Comparison of ENCODE assay signal across 14 cellular contexts in genomic region chr14:61551419-61551818, GRCh38.
A peak's percentile ranks its signal among the peaks of the same experiment; 100 is the strongest.
DNase-seq lines count a peak whose midpoint lies in the region; ATAC-seq and TF ChIP-seq lines count a peak whose summit lies in the region.
"Had no signal": no experiment of that assay in that cellular context is flagged by ENCODE, and none has a peak within 500 bp of the region (broad histone marks: within the 10 kb centered on the region; RNA-seq: fewer than 3 reads in every experiment).

No MANE protein-coding gene starts in this region.

- H3K27me3 ChIP-seq in body of pancreas (no peaks in the 10 kb centered on the region), spleen (replicated peaks in 1 of 7) (no peaks in the 10 kb centered on the region)

- no peaks in the 10 kb centered on the region for H4K20me1 ChIP-seq in OCI-LY7 (ENCODE audit: insufficient read depth, low read length)

- H3K27ac Mint-ChIP-seq in T-helper 1 cell treated with Interleukin-12 subunit alpha and Interleukin-12 subunit beta and Interleukin-4 antibody, amounts not matched to agents 30 μg/mL and 1 μg/mL, for 36 hours: peak overlapping the region; percentile 66

- H3K4me1 ChIP-seq in OCI-LY7 (ENCODE audit: insufficient read depth, low read length, poor library complexity, severe bottlenecking) (peaks cover 54% of the 10 kb centered on the region), body of pancreas (peaks cover 38% of the 10 kb centered on the region), spleen (peaks cover 6 to 47% (median 30%) of the 10 kb centered on the region in 6 donors)

- no peak overlapping the region for H3K4me3 ChIP-seq in OCI-LY7 (ENCODE audit: low read depth, low read length, poor library complexity, severe bottlenecking)
- no peak overlapping the region for H3K4me3 ChIP-seq in body of pancreas
- H3K4me3 ChIP-seq in spleen: no peak overlapping the region

- H3K4me2 ChIP-seq in OCI-LY7 (ENCODE audit: low read length): no peak overlapping the region

- H3K9me3 Mint-ChIP-seq in T-helper 1 cell treated with Interleukin-12 subunit alpha and Interleukin-12 subunit beta and Interleukin-4 antibody, amounts not matched to agents 30 μg/mL and 1 μg/mL, for 36 hours: peaks cover 6% of the 10 kb centered on the region

- H3K27me3 Mint-ChIP-seq in T-helper 1 cell treated with Interleukin-12 subunit alpha and Interleukin-12 subunit beta and Interleukin-4 antibody, amounts not matched to agents 30 μg/mL and 1 μg/mL, for 36 hours (ENCODE audit: low read depth): no peaks in the 10 kb centered on the region

- no peaks in the 10 kb centered on the region for H3K36me3 ChIP-seq in OCI-LY7 (ENCODE audit: insufficient read depth, low read length)
- no peaks in the 10 kb centered on the region for H3K36me3 ChIP-seq in body of pancreas (replicated peaks in 1 of 2; ENCODE audit: insufficient read depth in 1 of 2, low read depth in 2 of 2)
- H3K36me3 ChIP-seq in spleen: peaks cover 0 to 58% (median 24%) of the 10 kb centered on the region in 6 donors

- WGBS in body of pancreas, 2 donors: 84 to 100% methylated on average over 3 of the region's 3 CpGs
- WGBS in spleen, 5 donors: 84 to 91% (median 89%) methylated on average over 3 of the region's 3 CpGs

- no peak for DNase-seq in T-helper 1 cell
- DNase-seq in OCI-LY7 (ENCODE audit: low spot score): no peak
- no peak for DNase-seq in body of pancreas
- DNase-seq in spleen: no peak
- DNase-seq in RPMI8226: no peak
- DNase-seq: 8988T; activated CD4-positive, alpha-beta T cell treated with anti-CD3 and anti-CD28 coated beads, Interleukin-2, amount 50 U/mL, for 4 hours; right cardiac atrium; stimulated activated CD4-positive, alpha-beta T cell treated with anti-CD3 and anti-CD28 coated beads, Interleukin-4, amount 100 ng/mL, for 24 hours; stimulated activated naive CD4-positive, alpha-beta T cell had no signal

- H3K36me3 Mint-ChIP-seq in T-helper 1 cell treated with Interleukin-12 subunit alpha and Interleukin-12 subunit beta and Interleukin-4 antibody, amounts not matched to agents 30 μg/mL and 1 μg/mL, for 36 hours (ENCODE audit: low read depth): peaks cover 70% of the 10 kb centered on the region

- CTCF ChIA-PET in OCI-LY7 (lab: Charles Lee; ENCODE audit: unreplicated experiment): interaction anchor here (0.6 to 1.2 kb wide), 3 partner anchors 17 to 58 kb away, joined by 3 read pairs; no protein-coding TSS in a partner anchor

- ATAC-seq in body of pancreas (no peak), HG03139 (IDR thresholded peaks at IDR 0.05; ENCODE audit: unreplicated experiment) (no peak), HG02759 (IDR thresholded peaks at IDR 0.05; ENCODE audit: unreplicated experiment) (no peak)
- ATAC-seq: left lobe of liver, right cardiac atrium had no signal

- no peaks in the 10 kb centered on the region for H3K79me2 ChIP-seq in OCI-LY7 (ENCODE audit: insufficient read depth, low read depth, low read length)

- H3K9me3 ChIP-seq in OCI-LY7 (ENCODE audit: low read length) (no peaks in the 10 kb centered on the region), body of pancreas (no peaks in the 10 kb centered on the region), spleen (no peaks in the 10 kb centered on the region)

- no peaks in the 10 kb centered on the region for H3K9me2 ChIP-seq in OCI-LY7 (ENCODE audit: insufficient read depth, low read length)

- H3K4me1 Mint-ChIP-seq in T-helper 1 cell treated with Interleukin-12 subunit alpha and Interleukin-12 subunit beta and Interleukin-4 antibody, amounts not matched to agents 30 μg/mL and 1 μg/mL, for 36 hours (ENCODE audit: low read depth): peaks cover 58% of the 10 kb centered on the region

- no peak overlapping the region for H3K4me3 Mint-ChIP-seq in T-helper 1 cell treated with Interleukin-12 subunit alpha and Interleukin-12 subunit beta and Interleukin-4 antibody, amounts not matched to agents 30 μg/mL and 1 μg/mL, for 36 hours

- H3K27ac ChIP-seq in OCI-LY7 (ENCODE audit: low read depth, low read length, poor library complexity, severe bottlenecking) (peak overlapping the region; percentile 83), body of pancreas (peak overlapping the region in 3 of 4 donors; percentile 88 to 96 (median 92)), spleen (peak overlapping the region in 5 of 8 donors; percentile 6 to 91 (median 84))

- no TSS peak for BruUV-seq in OCI-LY7 (replicated peaks; lab: Mats Ljungman, UMichigan)

- POLR2A ChIA-PET in OCI-LY7 (lab: Charles Lee): interaction anchor here (0.6 to 5.2 kb wide), 17 partner anchors 9 to 765 kb away, joined by 3 to 64 read pairs (median 3); partner anchors contain the start of genes HIF1A and SNAPC1

- peak overlapping the region; percentile 13; the same call in 1 of the 2 replicates for H2AFZ ChIP-seq in OCI-LY7 (ENCODE audit: low read length)

- intact Hi-C loops in OCI-LY7 (cut with micrococcal nuclease; ENCODE audit: unreplicated experiment): no loop called here
- intact Hi-C loops in body of pancreas (cut with DNase I): no loop called here
- intact Hi-C loops in spleen (cut with DNase I; ENCODE audit: low total_unique reads): no loop called here

- TF ChIP-seq POLR2A in body of pancreas (IDR thresholded peaks at IDR 0.05) (no peak), spleen (IDR thresholded peaks at IDR 0.05) (no peak)

- TF ChIP-seq CTCF in OCI-LY7 (conservative IDR thresholded peaks at IDR 0.05; ENCODE audit: low read length) (no peak), body of pancreas (IDR thresholded peaks at IDR 0.05) (no peak), spleen (IDR thresholded peaks at IDR 0.05 in 8 of 11, conservative IDR thresholded peaks at IDR 0.05 in 3 of 11) (no peak)
